Comparison of ENCODE assay signal across 9 cellular contexts in the genomic region with DNA sequence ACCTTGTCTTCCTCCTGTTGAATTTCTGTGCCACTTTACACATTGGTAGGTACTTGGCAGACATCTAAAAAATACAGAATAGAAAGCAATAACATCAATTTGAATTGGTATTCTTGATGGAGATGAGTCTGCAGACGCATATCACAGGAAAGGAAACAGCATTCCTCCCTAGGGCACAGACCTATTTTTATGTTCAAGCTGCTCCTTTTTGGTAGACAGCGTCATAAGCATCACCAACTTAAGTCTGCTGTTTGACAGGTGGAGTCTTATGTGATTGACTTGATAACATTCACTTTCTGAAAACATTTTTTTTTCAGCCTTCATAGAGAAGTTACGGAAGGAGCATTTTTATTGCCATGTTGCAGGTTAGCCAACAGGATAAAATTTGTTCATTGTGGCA.
"Had no signal": no experiment of that assay in that cellular context is flagged by ENCODE, and none has a peak within 500 bp of the region (broad histone marks: within the 10 kb centered on the region; RNA-seq: fewer than 3 reads in every experiment).

No MANE protein-coding gene starts in this region.

- H3K4me1 Mint-ChIP-seq: GM23338, H9 had no signal

- DNase-seq: H9, HCEC 1CT, IMR-90, KG1 had no signal

- H3K27ac Mint-ChIP-seq: GM23338, H9 had no signal

- H3K4me3 ChIP-seq: GM23338, K562 had no signal

- H3K4me3 Mint-ChIP-seq: GM23338, H9 had no signal

- FAIRE-seq: H1, H54, HTR-8/SVneo, K562 had no signal

- H2AFZ ChIP-seq: GM23338 had no signal

- H3K9me3 Mint-ChIP-seq: H9 had no signal

- H3K4me2 ChIP-seq: GM23338 had no signal
